ENCODE assay signal across 24 cellular contexts in genomic region chr9:126318858-126319257, GRCh38.
"Had no signal": no experiment of that assay in that cellular context is flagged by ENCODE, and none has a peak within 500 bp of the region (broad histone marks: within the 10 kb centered on the region; RNA-seq: fewer than 3 reads in every experiment).

No MANE protein-coding gene starts in this region.

- H3K4me3 ChIP-seq: gastrocnemius medialis, hepatocyte, left lung, prostate gland, sigmoid colon, testis, tibial artery, upper lobe of left lung had no signal

- H3K9ac ChIP-seq: parathyroid adenoma had no signal

- H3K9me3 ChIP-seq: prostate gland, testis had no signal

- H3K36me3 ChIP-seq: gastrocnemius medialis, left lung, prostate gland, sigmoid colon, tibial artery, upper lobe of left lung had no signal

- H3K9me3 Mint-ChIP-seq: natural killer cell; stimulated activated naive B cell treated with anti-CD40 and anti-IgM and Interleukin-4, amounts not matched to agents 10 μg/mL and 1 μg/mL and 100 μg/mL, for 72 hours had no signal

- H3K4me1 ChIP-seq: gastrocnemius medialis, left lung, parathyroid adenoma, prostate gland, sigmoid colon, testis, tibial artery, upper lobe of left lung had no signal

- H3K27me3 ChIP-seq: gastrocnemius medialis, hepatocyte, left lung, sigmoid colon, testis, tibial artery, upper lobe of left lung had no signal

- H3K27ac ChIP-seq: epithelial cell of prostate, gastrocnemius medialis, hepatocyte, left lung, parathyroid adenoma, prostate gland, sigmoid colon, testis, tibial artery, upper lobe of left lung had no signal

- H3K36me3 Mint-ChIP-seq: natural killer cell; stimulated activated naive B cell treated with anti-CD40 and anti-IgM and Interleukin-4, amounts not matched to agents 10 μg/mL and 1 μg/mL and 100 μg/mL, for 72 hours had no signal

- DNase-seq: cerebellar nuclear complex; effector CD8-positive, alpha-beta T cell; endodermal cell; foreskin fibroblast; gastrocnemius medialis; kidney; left cardiac atrium; left lung; mesendoderm; natural killer cell; right cardiac atrium; sigmoid colon; stimulated activated CD4-positive, alpha-beta T cell treated with anti-CD3 and anti-CD28 coated beads, Interleukin-15, amount 100 ng/mL, for 24 hours; stimulated activated CD4-positive, alpha-beta T cell treated with anti-CD3 and anti-CD28 coated beads, Interleukin-2, amount 100 ng/mL, for 48 hours; stimulated activated naive B cell treated with anti-CD40 and anti-IgM and Interleukin-4, amounts not matched to agents 10 μg/mL and 1 μg/mL and 100 μg/mL, for 72 hours; stimulated activated naive CD8-positive, alpha-beta T cell treated with anti-CD3 and anti-CD28 coated beads, Interleukin-15, amount 100 ng/mL, for 72 hours; testis; tibial artery; upper lobe of left lung had no signal

- H3K27ac Mint-ChIP-seq: endodermal cell; natural killer cell; stimulated activated naive B cell treated with anti-CD40 and anti-IgM and Interleukin-4, amounts not matched to agents 10 μg/mL and 1 μg/mL and 100 μg/mL, for 72 hours; stimulated activated naive CD8-positive, alpha-beta T cell treated with anti-CD3 and anti-CD28 coated beads, Interleukin-15, amount 100 ng/mL, for 72 hours had no signal

- ATAC-seq: esophagus mucosa; gastrocnemius medialis; left cardiac atrium; left lung; natural killer cell; right cardiac atrium; stimulated activated naive B cell treated with anti-CD40 and anti-IgM and Interleukin-4, amounts not matched to agents 10 μg/mL and 1 μg/mL and 100 μg/mL, for 72 hours; stimulated activated naive CD8-positive, alpha-beta T cell treated with anti-CD3 and anti-CD28 coated beads, Interleukin-15, amount 100 ng/mL, for 72 hours had no signal

- H3K4me2 ChIP-seq: hepatocyte had no signal

- H2AFZ ChIP-seq: hepatocyte, parathyroid adenoma had no signal
